Comparison of ENCODE assay signal across 18 cellular contexts in the genomic region with DNA sequence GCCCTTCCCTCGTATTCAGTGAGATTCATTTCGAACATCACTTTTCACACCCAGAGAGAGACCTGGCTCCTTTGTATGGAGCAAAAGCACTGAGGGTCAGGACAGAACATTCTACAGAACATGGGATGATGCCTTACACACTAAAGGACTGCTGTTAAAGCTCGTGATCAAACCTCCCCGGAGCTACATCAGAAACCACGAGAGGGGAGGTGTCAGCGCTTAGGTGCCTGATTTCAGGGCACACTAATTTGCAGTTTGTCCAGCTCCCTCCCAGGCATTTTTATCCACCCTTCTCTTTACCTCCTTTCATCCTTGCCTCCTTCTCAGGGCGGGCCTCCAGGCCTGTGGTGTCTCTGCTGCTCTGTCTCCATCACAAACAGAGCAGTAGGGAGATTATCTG.
"Had no signal": no experiment of that assay in that cellular context is flagged by ENCODE, and none has a peak within 500 bp of the region (broad histone marks: within the 10 kb centered on the region; RNA-seq: fewer than 3 reads in every experiment).

No MANE protein-coding gene starts in this region.

- FAIRE-seq: colon had no signal

- H3K4me3 Mint-ChIP-seq: dendritic cell treated with granulocyte-macrophage colony-stimulating factor and Interleukin-4, amounts not matched to agents 40 ng/mL and 50 ng/mL, for 4 days; effector memory CD8-positive, alpha-beta T cell; naive thymus-derived CD4-positive, alpha-beta T cell had no signal

- H3K9me3 ChIP-seq: esophagus squamous epithelium, neutrophil, tibial artery, upper lobe of left lung, vagina had no signal

- H3K27me3 ChIP-seq: upper lobe of left lung, vagina had no signal

- H3K36me3 Mint-ChIP-seq: naive thymus-derived CD4-positive, alpha-beta T cell had no signal

- H3K27ac Mint-ChIP-seq: effector memory CD8-positive, alpha-beta T cell; naive thymus-derived CD4-positive, alpha-beta T cell had no signal

- H3K27ac ChIP-seq: epithelial cell of prostate, esophagus squamous epithelium, neutrophil, tibial artery, vagina had no signal

- DNase-seq: effector memory CD8-positive, alpha-beta T cell; esophagus squamous epithelium; foreskin fibroblast; left colon; mesendoderm; naive thymus-derived CD4-positive, alpha-beta T cell; posterior cingulate gyrus; stimulated activated CD4-positive, alpha-beta T cell treated with anti-CD3 and anti-CD28 coated beads, Interleukin-2, amount 100 ng/mL, for 24 hours; stimulated activated CD4-positive, alpha-beta T cell treated with anti-CD3 and anti-CD28 coated beads, Interleukin-4, amount 100 ng/mL, for 4 hours; stimulated activated naive CD4-positive, alpha-beta T cell treated with Interleukin-2 at 50 U/mL for 16 hours; tibial artery; upper lobe of left lung had no signal

- H3K9me3 Mint-ChIP-seq: dendritic cell treated with granulocyte-macrophage colony-stimulating factor and Interleukin-4, amounts not matched to agents 40 ng/mL and 50 ng/mL, for 4 days; effector memory CD8-positive, alpha-beta T cell; naive thymus-derived CD4-positive, alpha-beta T cell had no signal

- H3K4me3 ChIP-seq: esophagus squamous epithelium, tibial artery, upper lobe of left lung, vagina had no signal

- H3K4me1 ChIP-seq: esophagus squamous epithelium, tibial artery, upper lobe of left lung, vagina had no signal

- ATAC-seq: effector memory CD8-positive, alpha-beta T cell; left colon; naive thymus-derived CD4-positive, alpha-beta T cell; sciatic nerve had no signal

- H3K36me3 ChIP-seq: esophagus squamous epithelium, neutrophil, tibial artery, upper lobe of left lung, vagina had no signal
